In genomic region chr7:32891800-32892520, GRCh38 we compare ENCODE assay signal across 8 cellular contexts. TPM values are rescaled to one million over a fixed set of nuclear protein-coding genes. Genes with fewer than 3 reads are reported as not detected.
DNase-seq lines count a peak whose midpoint lies in the region; ATAC-seq and TF ChIP-seq lines count a peak whose summit lies in the region.

No MANE protein-coding gene starts in this region.

- TF ChIP-seq CTCF in GM12875 (IDR thresholded peaks at IDR 0.05; ENCODE audit: borderline replicate concordance, insufficient read depth, low read depth, low read length) (no peak), SU-DHL-6 (IDR thresholded peaks at IDR 0.05; ENCODE audit: insufficient read depth, low read length, poor library complexity, severe bottlenecking) (no peak), heart left ventricle (IDR thresholded peaks at IDR 0.05) (no peak), upper lobe of left lung (IDR thresholded peaks at IDR 0.05) (peak in 1 of 6 experiments; percentile 2)

- H3K79me2 ChIP-seq in SU-DHL-6 (ENCODE audit: insufficient read depth, low read length) = peaks cover 41% of the 10 kb centered on the region

- ATAC-seq in HG02763 (IDR thresholded peaks at IDR 0.05; ENCODE audit: unreplicated experiment) (peak; percentile 57), heart left ventricle (peak; percentile 88 to 93 (median 91)), upper lobe of left lung (ENCODE audit: low FRiP score in 2 of 2) (peak; percentile 92 to 97)

- peak overlapping the region; percentile 91 for H3K27ac ChIP-seq in SU-DHL-6 (ENCODE audit: low read depth, low read length)
- peak overlapping the region; percentile 93 to 100 (median 98) for H3K27ac ChIP-seq in heart left ventricle
- peak overlapping the region; percentile 97 to 100 (median 98) for H3K27ac ChIP-seq in upper lobe of left lung

- 0 to 1% (median 1%) methylated on average over 28 to 85 of the region's 85 CpGs for WGBS in heart left ventricle, 4 donors
- 1% methylated on average over 28 to 29 of the region's 85 CpGs for WGBS in upper lobe of left lung, 2 donors

- peak overlapping the region; percentile 69 for H2AFZ ChIP-seq in SU-DHL-6 (ENCODE audit: low read depth, low read length, severe bottlenecking)

- peak overlapping the region; percentile 74 for H3K4me2 ChIP-seq in SU-DHL-6 (ENCODE audit: low read depth, low read length, poor library complexity, severe bottlenecking)

- H3K4me3 ChIP-seq in GM12875 (ENCODE audit: low read depth, low read length) (peak overlapping the region; percentile 92), SU-DHL-6 (ENCODE audit: insufficient read depth, low read length, poor library complexity, severe bottlenecking) (peak overlapping the region; percentile 80), adipocyte (ENCODE audit: low read length) (peak overlapping the region; percentile 96), heart left ventricle (peak overlapping the region; percentile 64 to 98 (median 80)), upper lobe of left lung (peak overlapping the region; percentile 64 to 98 (median 78))

- H3K27me3 ChIP-seq in SU-DHL-6 (ENCODE audit: low read length) = no peaks in the 10 kb centered on the region
- H3K27me3 ChIP-seq in adipocyte (replicated peaks; ENCODE audit: control insufficient read depth, insufficient read depth, low read length) = no peaks in the 10 kb centered on the region
- no peaks in the 10 kb centered on the region for H3K27me3 ChIP-seq in heart left ventricle
- no peaks in the 10 kb centered on the region for H3K27me3 ChIP-seq in upper lobe of left lung

- TF ChIP-seq POLR2A in heart left ventricle (IDR thresholded peaks at IDR 0.05) (peak in 1 of 2 donors; percentile 70), upper lobe of left lung (IDR thresholded peaks at IDR 0.05) (peak; percentile 18 to 89 (median 65))

- H3K4me1 ChIP-seq in adipocyte (ENCODE audit: control insufficient read depth, insufficient read depth, low read length) (peaks cover 37% of the 10 kb centered on the region), heart left ventricle (peaks cover 10 to 50% (median 45%) of the 10 kb centered on the region in 12 donors), upper lobe of left lung (peaks cover 32 to 43% (median 41%) of the 10 kb centered on the region in 4 donors)

- H3K9me2 ChIP-seq in SU-DHL-6 (replicated peaks; ENCODE audit: insufficient read depth, low read length) = no peaks in the 10 kb centered on the region

- peaks cover 14% of the 10 kb centered on the region for H4K20me1 ChIP-seq in SU-DHL-6 (ENCODE audit: low read depth, low read length)

- intact Hi-C loops in heart left ventricle (cut with DNase I) = loop anchor here in 9 of 10 donors (2.0 to 10.0 kb wide), 10 partner anchors 45 to 397 kb away; partner anchors contain the start of genes FKBP9 (in 4 of the 9), AVL9 (in 1 of the 9), LSM5 (in 1 of the 9) and NT5C3A (in 1 of the 9)
- intact Hi-C loops in posterior cingulate gyrus (cut with DNase I) = loop anchor here (1.0 to 5.0 kb wide), 3 partner anchors 45 to 170 kb away; partner anchors contain the start of gene NT5C3A

- DNase-seq in NCI-H1417 (lab: John Stamatoyannopoulos, UW) (peak; percentile 95 to 99 (median 98)), adipocyte (ENCODE audit: low read depth) (peak; percentile 99), heart left ventricle (peak; percentile 99), posterior cingulate gyrus (peak; percentile 93 to 99 (median 94)), upper lobe of left lung (peak; percentile 96 to 97)

- peak; percentile 49 to 96 (median 82) for TF ChIP-seq EP300 in upper lobe of left lung (IDR thresholded peaks at IDR 0.05)

- H3F3A ChIP-seq in SU-DHL-6 (ENCODE audit: insufficient read depth) = peaks cover 19% of the 10 kb centered on the region

- H3K36me3 ChIP-seq in SU-DHL-6 (ENCODE audit: low read length) = 0 out of 2 replicates have a peak, but pooled peaks cover 2% of the 10 kb centered on the region
- H3K36me3 ChIP-seq in adipocyte (ENCODE audit: control insufficient read depth, insufficient read depth, low read length, severe bottlenecking) = no peaks in the 10 kb centered on the region
- H3K36me3 ChIP-seq in heart left ventricle = no peaks in the 10 kb centered on the region
- H3K36me3 ChIP-seq in upper lobe of left lung = no peaks in the 10 kb centered on the region

- H3K9ac ChIP-seq in SU-DHL-6 (ENCODE audit: low read length) (peak overlapping the region; percentile 84), adipocyte (ENCODE audit: low read length) (peak overlapping the region; percentile 97)

- no peaks in the 10 kb centered on the region for H3K9me3 ChIP-seq in SU-DHL-6 (ENCODE audit: insufficient read depth, low read length)
- no peaks in the 10 kb centered on the region for H3K9me3 ChIP-seq in adipocyte (ENCODE audit: control insufficient read depth, low read length)
- no peaks in the 10 kb centered on the region for H3K9me3 ChIP-seq in heart left ventricle
- H3K9me3 ChIP-seq in upper lobe of left lung = no peaks in the 10 kb centered on the region

RNA-seq across cellular contexts. Expression of gene KBTBD2, which starts 0.4 kb away (rescaled TPM):
- total RNA-seq in heart left ventricle (10 to 100 TPM; 21.4 to 39.3 (median 28.6) TPM), upper lobe of left lung (10 to 100 TPM; 19.0 to 53.1 (median 32.2) TPM)
- 10 to 100 TPM; 10.4 to 23.4 TPM for polyA plus RNA-seq in heart left ventricle

Comparison
In these comparisons a context has a peak if more than half of its experiments do, and no peak if none do; other contexts are left out.
1. Peak in every context shown above with its lines: DNase-seq, ATAC-seq, H3K4me3 ChIP-seq and H3K27ac ChIP-seq.